ENCODE assay signal across 2 cellular contexts in the genomic region with DNA sequence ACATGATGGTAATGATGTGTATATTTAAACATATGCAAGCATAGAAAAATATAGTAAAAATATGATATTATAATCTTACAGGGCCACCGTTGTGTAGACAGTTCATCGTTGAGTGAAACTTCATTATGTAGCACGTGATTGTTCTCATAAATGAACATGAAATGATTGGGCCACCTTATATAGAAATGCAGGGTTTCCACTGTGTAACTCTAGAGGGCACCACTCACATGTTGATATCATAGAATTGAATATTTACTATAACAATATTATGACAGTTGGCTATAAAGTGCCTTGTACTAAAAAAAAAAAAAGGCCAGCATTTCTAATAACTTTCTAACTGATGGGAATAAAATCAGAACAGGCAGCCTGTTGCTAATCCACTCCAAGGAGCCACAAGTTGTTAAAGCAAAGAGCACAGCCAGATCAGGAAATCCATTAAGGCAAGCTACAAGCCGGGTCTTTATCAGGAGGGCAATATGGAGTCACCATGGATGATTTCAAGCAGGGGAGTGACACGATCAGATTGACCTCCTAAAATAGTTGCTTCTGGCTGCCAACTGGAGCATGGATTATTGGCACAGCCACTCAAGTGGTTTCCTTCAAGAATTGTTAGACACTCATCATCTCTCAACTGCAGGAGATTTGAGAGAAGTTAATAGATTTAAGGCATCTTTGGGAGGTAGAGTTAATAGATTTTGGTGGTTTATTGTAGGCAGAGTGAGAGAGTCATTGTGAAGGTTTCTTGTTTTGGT.
TF ChIP-seq lines count a peak whose summit lies in the region.

No MANE protein-coding gene starts in this region.

TF ChIP-seq in HCT116, 20 proteins besides CTCF, POLR2A, EP300 and RAD21:
- TF ChIP-seq SRF (IDR thresholded peaks at IDR 0.05; ENCODE audit: low read depth) (peak; percentile 69), ZNF274 (IDR thresholded peaks at IDR 0.05; ENCODE audit: low read depth, low read length) (no peak), YY1 (IDR thresholded peaks at IDR 0.05; ENCODE audit: extremely low read depth, insufficient replicate concordance, low read depth, low read length) (no peak), MAX (IDR thresholded peaks at IDR 0.05) (peak; percentile 20; the same call in 1 of the 2 replicates), EZH2phosphoT487 (IDR thresholded peaks at IDR 0.05; ENCODE audit: borderline replicate concordance) (no peak), EZH2 (IDR thresholded peaks at IDR 0.05) (no peak)
TF ChIP-seq in HCT116: peak in this region for 2.

TF ChIP-seq in HepG2, 621 proteins besides CTCF, POLR2A, EP300 and RAD21:
- TF ChIP-seq ARHGAP35 (CRISPR knock-in tag; IDR thresholded peaks at IDR 0.05; ENCODE audit: borderline replicate concordance) (no peak), ZEB1 (IDR thresholded peaks at IDR 0.05; ENCODE audit: insufficient replicate concordance, low read depth) (no peak), ZNF614 (CRISPR knock-in tag; IDR thresholded peaks at IDR 0.05; ENCODE audit: borderline replicate concordance) (no peak), ZSCAN22 (CRISPR knock-in tag; IDR thresholded peaks at IDR 0.05) (no peak), ARID3A (IDR thresholded peaks at IDR 0.05; ENCODE audit: low read depth, low read length) (peak; percentile 76; the same call in 1 of the 2 replicates), STAG1 (CRISPR knock-in tag; IDR thresholded peaks at IDR 0.05) (peak; percentile 64), SMC3 (IDR thresholded peaks at IDR 0.05; ENCODE audit: low read length) (peak; percentile 14; the same call in 1 of the 2 replicates), PCBP1 (IDR thresholded peaks at IDR 0.05; ENCODE audit: borderline replicate concordance, low read depth, low read length) (no peak), NR2C2 (CRISPR knock-in tag; IDR thresholded peaks at IDR 0.05; ENCODE audit: borderline replicate concordance) (no peak), ATF1 (CRISPR knock-in tag; IDR thresholded peaks at IDR 0.05) (no peak), ELF4 (CRISPR knock-in tag; IDR thresholded peaks at IDR 0.05; ENCODE audit: borderline replicate concordance) (0 out of 2 replicates have a peak, but pooled peaks have one; percentile 32), ZNF768 (CRISPR knock-in tag; IDR thresholded peaks at IDR 0.05) (no peak), ZNF816 (CRISPR knock-in tag; IDR thresholded peaks at IDR 0.05; ENCODE audit: borderline replicate concordance) (no peak), ZNF382 (CRISPR knock-in tag; IDR thresholded peaks at IDR 0.05; ENCODE audit: borderline replicate concordance) (0 out of 2 replicates have a peak, but pooled peaks have one; percentile 48), ZC3H4 (CRISPR knock-in tag; IDR thresholded peaks at IDR 0.05; ENCODE audit: borderline replicate concordance) (no peak), ZNF775 (CRISPR knock-in tag; IDR thresholded peaks at IDR 0.05; ENCODE audit: borderline replicate concordance) (no peak), MTF2 (CRISPR knock-in tag; IDR thresholded peaks at IDR 0.05; ENCODE audit: borderline replicate concordance) (no peak), SP140L (CRISPR knock-in tag; IDR thresholded peaks at IDR 0.05; ENCODE audit: borderline replicate concordance) (no peak), LRRFIP1 (CRISPR knock-in tag; conservative IDR thresholded peaks at IDR 0.05) (no peak), ZNF713 (CRISPR knock-in tag; IDR thresholded peaks at IDR 0.05) (no peak), ZNF136 (CRISPR knock-in tag; IDR thresholded peaks at IDR 0.05; ENCODE audit: low read depth) (no peak), ZSCAN30 (CRISPR knock-in tag; IDR thresholded peaks at IDR 0.05) (0 out of 2 replicates have a peak, but pooled peaks have one; percentile 20)
- TF ChIP-seq, protein P1, sequence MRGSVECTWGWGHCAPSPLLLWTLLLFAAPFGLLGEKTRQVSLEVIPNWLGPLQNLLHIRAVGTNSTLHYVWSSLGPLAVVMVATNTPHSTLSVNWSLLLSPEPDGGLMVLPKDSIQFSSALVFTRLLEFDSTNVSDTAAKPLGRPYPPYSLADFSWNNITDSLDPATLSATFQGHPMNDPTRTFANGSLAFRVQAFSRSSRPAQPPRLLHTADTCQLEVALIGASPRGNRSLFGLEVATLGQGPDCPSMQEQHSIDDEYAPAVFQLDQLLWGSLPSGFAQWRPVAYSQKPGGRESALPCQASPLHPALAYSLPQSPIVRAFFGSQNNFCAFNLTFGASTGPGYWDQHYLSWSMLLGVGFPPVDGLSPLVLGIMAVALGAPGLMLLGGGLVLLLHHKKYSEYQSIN (CRISPR knock-in tag; IDR thresholded peaks at IDR 0.05; ENCODE audit: borderline replicate concordance) = no peak
- TF ChIP-seq, protein P2, sequence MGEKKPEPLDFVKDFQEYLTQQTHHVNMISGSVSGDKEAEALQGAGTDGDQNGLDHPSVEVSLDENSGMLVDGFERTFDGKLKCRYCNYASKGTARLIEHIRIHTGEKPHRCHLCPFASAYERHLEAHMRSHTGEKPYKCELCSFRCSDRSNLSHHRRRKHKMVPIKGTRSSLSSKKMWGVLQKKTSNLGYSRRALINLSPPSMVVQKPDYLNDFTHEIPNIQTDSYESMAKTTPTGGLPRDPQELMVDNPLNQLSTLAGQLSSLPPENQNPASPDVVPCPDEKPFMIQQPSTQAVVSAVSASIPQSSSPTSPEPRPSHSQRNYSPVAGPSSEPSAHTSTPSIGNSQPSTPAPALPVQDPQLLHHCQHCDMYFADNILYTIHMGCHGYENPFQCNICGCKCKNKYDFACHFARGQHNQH (CRISPR knock-in tag; IDR thresholded peaks at IDR 0.05) = no peak
- TF ChIP-seq, protein P3, sequence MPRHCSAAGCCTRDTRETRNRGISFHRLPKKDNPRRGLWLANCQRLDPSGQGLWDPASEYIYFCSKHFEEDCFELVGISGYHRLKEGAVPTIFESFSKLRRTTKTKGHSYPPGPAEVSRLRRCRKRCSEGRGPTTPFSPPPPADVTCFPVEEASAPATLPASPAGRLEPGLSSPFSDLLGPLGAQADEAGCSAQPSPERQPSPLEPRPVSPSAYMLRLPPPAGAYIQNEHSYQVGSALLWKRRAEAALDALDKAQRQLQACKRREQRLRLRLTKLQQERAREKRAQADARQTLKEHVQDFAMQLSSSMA (CRISPR knock-in tag; IDR thresholded peaks at IDR 0.05) = no peak
